Comparison of ENCODE assay signal across 9 cellular contexts in genomic region chr3:46934508-46935167, GRCh38. TPM values are rescaled to one million over a fixed set of nuclear protein-coding genes. Genes with fewer than 3 reads are reported as not detected.
DNase-seq lines count a peak whose midpoint lies in the region; ATAC-seq and TF ChIP-seq lines count a peak whose summit lies in the region.
"Had no signal": no experiment of that assay in that cellular context is flagged by ENCODE, and none has a peak within 500 bp of the region (broad histone marks: within the 10 kb centered on the region; RNA-seq: fewer than 3 reads in every experiment).

No MANE protein-coding gene starts in this region.

- WGBS in upper lobe of left lung, 2 donors: 76 to 85% methylated on average over 6 to 8 of the region's 8 CpGs

- no peak overlapping the region for H3K4me3 ChIP-seq in choroid plexus epithelial cell (ENCODE audit: low read depth, low read length)
- no peak overlapping the region for H3K4me3 ChIP-seq in upper lobe of left lung

- H3K27ac ChIP-seq in upper lobe of left lung: peak overlapping the region; percentile 83 to 90 (median 84)

- H3K9me3 ChIP-seq in upper lobe of left lung: no peaks in the 10 kb centered on the region

- no peak for TF ChIP-seq EP300 in upper lobe of left lung (IDR thresholded peaks at IDR 0.05)

- no peak for TF ChIP-seq CTCF in choroid plexus epithelial cell (conservative IDR thresholded peaks at IDR 0.05; ENCODE audit: low read depth, low read length)
- no peak for TF ChIP-seq CTCF in upper lobe of left lung (IDR thresholded peaks at IDR 0.05)

- ATAC-seq in upper lobe of left lung (ENCODE audit: low FRiP score in 2 of 2) (no peak), GM18519 (IDR thresholded peaks at IDR 0.05; ENCODE audit: low FRiP score, unreplicated experiment) (no peak)

- no peak for TF ChIP-seq POLR2A in upper lobe of left lung (IDR thresholded peaks at IDR 0.05)

- H3K4me1 ChIP-seq in upper lobe of left lung: peaks cover 82 to 97% (median 85%) of the 10 kb centered on the region in 4 donors

- peaks cover 0 to 26% (median 16%) of the 10 kb centered on the region in 4 donors for H3K36me3 ChIP-seq in upper lobe of left lung

- peak; percentile 25 for DNase-seq in NCI-H510A treated with DMSO at 0.1 percent for 48 hours (lab: John Stamatoyannopoulos, UW)
- no peak for DNase-seq in NCI-H510A (lab: John Stamatoyannopoulos, UW)
- DNase-seq in choroid plexus epithelial cell (ENCODE audit: low read depth): peak; percentile 41
- peak; percentile 23 to 37 for DNase-seq in lung microvascular endothelial cell (ENCODE audit: low read depth in 2 of 2)
- no peak for DNase-seq in upper lobe of left lung
- DNase-seq in NCI-H345 (lab: John Stamatoyannopoulos, UW): no peak
- DNase-seq in GF-D8 (lab: John Stamatoyannopoulos, UW): no peak
- DNase-seq: activated naive CD8-positive, alpha-beta T cell treated with anti-CD3 and anti-CD28 coated beads, Interleukin-2, amount 10 ng/mL, durations not matched to agents 7 days and 5 days had no signal

- H3K27me3 ChIP-seq in upper lobe of left lung: no peaks in the 10 kb centered on the region

RNA-seq across cellular contexts. Expression of gene CCDC12, which starts 41.9 kb away (rescaled TPM):
- total RNA-seq in lung microvascular endothelial cell (19.8 and 31.2 TPM in 2 replicates), upper lobe of left lung (10 to 100 TPM; 42.3 to 93.2 (median 69.8) TPM)

RNA-seq across cellular contexts. Expression of gene NBEAL2, which starts 44.8 kb away (rescaled TPM):
- 14.2 and 16.5 TPM in 2 replicates for total RNA-seq in lung microvascular endothelial cell
- 100 to 1,000 TPM in 5 of 6 donors, 10 to 100 TPM in 1; 94.7 to 436 (median 163) TPM for total RNA-seq in upper lobe of left lung

RNA-seq across cellular contexts. Expression of gene PTH1R, which starts 57.1 kb away (rescaled TPM):
- under 0.01 TPM in 1 of 2 replicates, not detected in the other for total RNA-seq in lung microvascular endothelial cell
- 10 to 100 TPM in 4 of 6 donors, 1 to 10 TPM in 2; 2.6 to 48.2 (median 16.2) TPM for total RNA-seq in upper lobe of left lung
- total RNA-seq: activated naive CD8-positive, alpha-beta T cell treated with anti-CD3 and anti-CD28 coated beads, Interleukin-2, amount 10 ng/mL, durations not matched to agents 7 days and 5 days had no signal

Comparison
In these comparisons a context has a peak if more than half of its experiments do, and no peak if none do; other contexts are left out.
1. DNase-seq: peak in NCI-H510A treated with DMSO at 0.1 percent for 48 hours (single experiment), choroid plexus epithelial cell (single experiment) and lung microvascular endothelial cell (2 of 2); none in NCI-H510A (single experiment), upper lobe of left lung (0 of 2), NCI-H345 (single experiment) and GF-D8 (single experiment).